ENCODE assay signal across 18 cellular contexts in the genomic region with DNA sequence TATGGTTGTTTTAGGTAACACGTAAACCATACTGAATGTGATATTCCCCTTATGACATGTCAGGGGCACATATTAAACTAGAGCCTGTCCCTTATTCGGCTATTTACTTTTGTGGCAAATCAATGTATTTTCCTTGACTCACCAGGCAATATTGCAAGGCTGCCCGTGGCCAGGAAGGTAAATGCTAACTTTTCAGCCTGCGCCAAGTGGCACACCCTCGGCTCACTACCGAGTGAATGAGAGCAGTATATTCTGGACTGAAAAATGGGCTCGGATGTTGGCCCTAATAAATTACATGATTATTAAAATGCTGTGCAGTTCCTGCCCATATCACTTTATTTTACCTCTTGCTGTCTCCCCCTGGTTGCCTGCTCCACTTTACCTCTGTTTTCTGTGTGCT. TPM values are rescaled to one million over a fixed set of nuclear protein-coding genes. Genes with fewer than 3 reads are reported as not detected.
DNase-seq lines count a peak whose midpoint lies in the region; ATAC-seq and TF ChIP-seq lines count a peak whose summit lies in the region.
"Had no signal": no experiment of that assay in that cellular context is flagged by ENCODE, and none has a peak within 500 bp of the region (broad histone marks: within the 10 kb centered on the region; RNA-seq: fewer than 3 reads in every experiment).

No MANE protein-coding gene starts in this region.

- TF ChIP-seq CTCF in VCaP (conservative IDR thresholded peaks at IDR 0.05) (no peak), neural cell (IDR thresholded peaks at IDR 0.05; ENCODE audit: poor library complexity, severe bottlenecking) (no peak), esophagus squamous epithelium (IDR thresholded peaks at IDR 0.05) (no peak)

- no peak for TF ChIP-seq EP300 in neural cell (conservative IDR thresholded peaks at IDR 0.05; ENCODE audit: poor library complexity, severe bottlenecking)

- WGBS in esophagus squamous epithelium, 2 donors: 57 to 64% methylated on average over 7 of the region's 7 CpGs

- TF ChIP-seq POLR2A in esophagus squamous epithelium (IDR thresholded peaks at IDR 0.05): no peak

- no peaks in the 10 kb centered on the region for H3K27me3 ChIP-seq in neural cell (ENCODE audit: insufficient read depth, low read depth, low read length)
- H3K27me3 ChIP-seq in esophagus squamous epithelium: peaks cover 0 to 46% (median 0%) of the 10 kb centered on the region in 4 donors
- H3K27me3 ChIP-seq: BLaER1 treated with 17β-estradiol and CSF1 and Interleukin-3, amounts not matched to agents 10 nM and 100 nM had no signal

- DNase-seq in left colon: no peak
- DNase-seq in NCI-H1105 (lab: John Stamatoyannopoulos, UW): no peak
- DNase-seq in esophagus squamous epithelium (lab: John Stamatoyannopoulos, UW): no peak
- DNase-seq: Calu3; CD8-positive, alpha-beta T cell; DND-41; EL; H9 had no signal

- intact Hi-C loops in left colon (cut with DNase I, micrococcal nuclease): no loop called here
- intact Hi-C loops in esophagus squamous epithelium (cut with DNase I): no loop called here

- no peaks in the 10 kb centered on the region for H3K9me2 ChIP-seq in neural cell (ENCODE audit: insufficient read depth, low read length)

- H3K4me3 ChIP-seq in neural cell (ENCODE audit: low read length) (no peak overlapping the region), esophagus squamous epithelium (no peak overlapping the region)
- H3K4me3 ChIP-seq: BLaER1 treated with 17β-estradiol and CSF1 and Interleukin-3, amounts not matched to agents 10 nM and 100 nM; GM12878 had no signal

- H3K9me3 ChIP-seq in neural cell (ENCODE audit: low read length) (no peaks in the 10 kb centered on the region), esophagus squamous epithelium (no peaks in the 10 kb centered on the region)

- H3K79me2 ChIP-seq in neural cell (replicated peaks; ENCODE audit: insufficient read depth, low read length): no peaks in the 10 kb centered on the region

- no peaks in the 10 kb centered on the region for H3K4me1 ChIP-seq in esophagus squamous epithelium

- H4K20me1 ChIP-seq in neural cell (ENCODE audit: insufficient read depth): no peaks in the 10 kb centered on the region
- H4K20me1 ChIP-seq: BLaER1 treated with 17β-estradiol and CSF1 and Interleukin-3, amounts not matched to agents 10 nM and 100 nM had no signal

- no peak overlapping the region for H2AFZ ChIP-seq in neural cell (ENCODE audit: low read depth, low read length)

- H3K36me3 ChIP-seq in neural cell (ENCODE audit: insufficient read depth, low read length) (no peaks in the 10 kb centered on the region), esophagus squamous epithelium (no peaks in the 10 kb centered on the region)
- H3K36me3 ChIP-seq: BLaER1 treated with 17β-estradiol and CSF1 and Interleukin-3, amounts not matched to agents 10 nM and 100 nM had no signal

- TF ChIP-seq RAD21 in neural cell (conservative IDR thresholded peaks at IDR 0.05): no peak

- H3F3A ChIP-seq in neural cell (ENCODE audit: insufficient read depth, low read length, poor library complexity, severe bottlenecking): no peaks in the 10 kb centered on the region

- H3K4me2 ChIP-seq in neural cell (ENCODE audit: low read length): no peak overlapping the region
- H3K4me2 ChIP-seq: BLaER1 treated with 17β-estradiol and CSF1 and Interleukin-3, amounts not matched to agents 10 nM and 100 nM had no signal

- H3K27ac ChIP-seq in VCaP (peak overlapping the region; percentile 97), neural cell (ENCODE audit: low read length) (peak overlapping the region; percentile 7), esophagus squamous epithelium (no peak overlapping the region)
- H3K27ac ChIP-seq: BLaER1 treated with 17β-estradiol and CSF1 and Interleukin-3, amounts not matched to agents 10 nM and 100 nM; HL-60 had no signal

- H3K9ac ChIP-seq in neural cell (ENCODE audit: low read length): no peak overlapping the region
- H3K9ac ChIP-seq: BLaER1 treated with 17β-estradiol and CSF1 and Interleukin-3, amounts not matched to agents 10 nM and 100 nM had no signal

- ATAC-seq in left colon (peak; percentile 59), HG02981 (IDR thresholded peaks at IDR 0.05; ENCODE audit: unreplicated experiment) (no peak)
- ATAC-seq: CD8-positive, alpha-beta T cell; GM12878 had no signal

TF ChIP-seq in neural cell, 6 proteins besides CTCF, POLR2A, EP300 and RAD21:
- TF ChIP-seq TAF1 (IDR thresholded peaks at IDR 0.05; ENCODE audit: low read depth): no peak
- TF ChIP-seq SMC3 (conservative IDR thresholded peaks at IDR 0.05; ENCODE audit: poor library complexity): no peak
- TF ChIP-seq POLR2AphosphoS5 (IDR thresholded peaks at IDR 0.05): no peak
- TF ChIP-seq EZH2 (IDR thresholded peaks at IDR 0.05; ENCODE audit: borderline replicate concordance, insufficient read depth, low read length, poor library complexity, severe bottlenecking): no peak
- TF ChIP-seq MXI1 (conservative IDR thresholded peaks at IDR 0.05; ENCODE audit: poor library complexity, severe bottlenecking): no peak
- TF ChIP-seq, protein P1, sequence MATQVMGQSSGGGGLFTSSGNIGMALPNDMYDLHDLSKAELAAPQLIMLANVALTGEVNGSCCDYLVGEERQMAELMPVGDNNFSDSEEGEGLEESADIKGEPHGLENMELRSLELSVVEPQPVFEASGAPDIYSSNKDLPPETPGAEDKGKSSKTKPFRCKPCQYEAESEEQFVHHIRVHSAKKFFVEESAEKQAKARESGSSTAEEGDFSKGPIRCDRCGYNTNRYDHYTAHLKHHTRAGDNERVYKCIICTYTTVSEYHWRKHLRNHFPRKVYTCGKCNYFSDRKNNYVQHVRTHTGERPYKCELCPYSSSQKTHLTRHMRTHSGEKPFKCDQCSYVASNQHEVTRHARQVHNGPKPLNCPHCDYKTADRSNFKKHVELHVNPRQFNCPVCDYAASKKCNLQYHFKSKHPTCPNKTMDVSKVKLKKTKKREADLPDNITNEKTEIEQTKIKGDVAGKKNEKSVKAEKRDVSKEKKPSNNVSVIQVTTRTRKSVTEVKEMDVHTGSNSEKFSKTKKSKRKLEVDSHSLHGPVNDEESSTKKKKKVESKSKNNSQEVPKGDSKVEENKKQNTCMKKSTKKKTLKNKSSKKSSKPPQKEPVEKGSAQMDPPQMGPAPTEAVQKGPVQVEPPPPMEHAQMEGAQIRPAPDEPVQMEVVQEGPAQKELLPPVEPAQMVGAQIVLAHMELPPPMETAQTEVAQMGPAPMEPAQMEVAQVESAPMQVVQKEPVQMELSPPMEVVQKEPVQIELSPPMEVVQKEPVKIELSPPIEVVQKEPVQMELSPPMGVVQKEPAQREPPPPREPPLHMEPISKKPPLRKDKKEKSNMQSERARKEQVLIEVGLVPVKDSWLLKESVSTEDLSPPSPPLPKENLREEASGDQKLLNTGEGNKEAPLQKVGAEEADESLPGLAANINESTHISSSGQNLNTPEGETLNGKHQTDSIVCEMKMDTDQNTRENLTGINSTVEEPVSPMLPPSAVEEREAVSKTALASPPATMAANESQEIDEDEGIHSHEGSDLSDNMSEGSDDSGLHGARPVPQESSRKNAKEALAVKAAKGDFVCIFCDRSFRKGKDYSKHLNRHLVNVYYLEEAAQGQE (IDR thresholded peaks at IDR 0.05; ENCODE audit: borderline replicate concordance): no peak

RNA-seq across cellular contexts. Expression of a gene that starts 46.7 kb away (rescaled TPM):
- total RNA-seq in left colon (under 1 TPM; 0.15 to 0.34 TPM), esophagus squamous epithelium (under 1 TPM in 1 of 4 donors, not detected in 3; 0.09 TPM)
- 69.3 and 72.0 TPM in 2 replicates for polyA plus RNA-seq in neural cell
- polyA minus RNA-seq in neural cell: 136 and 152 TPM in 2 replicates
- total RNA-seq: A172; Calu3; CD8-positive, alpha-beta T cell; G401; GM12878; H9; HT1080 had no signal
- polyA plus RNA-seq: GM12878, H1 had no signal

Comparison
In these comparisons a context has a peak if more than half of its experiments do, and no peak if none do; other contexts are left out.
1. H3K27ac ChIP-seq: peak in VCaP (single experiment) and neural cell (single experiment); none in esophagus squamous epithelium (0 of 4).